22 cellular contexts compared by ENCODE assay signal in genomic region chr9:135017916-135018915, GRCh38.
A peak's percentile ranks its signal among the peaks of the same experiment; 100 is the strongest.
DNase-seq lines count a peak whose midpoint lies in the region; ATAC-seq lines count a peak whose summit lies in the region.
"Had no signal": no experiment of that assay in that cellular context is flagged by ENCODE, and none has a peak within 500 bp of the region (broad histone marks: within the 10 kb centered on the region; RNA-seq: fewer than 3 reads in every experiment).

No MANE protein-coding gene starts in this region.

- H3K36me3 ChIP-seq in GM23248 (ENCODE audit: low read depth): no peaks in the 10 kb centered on the region

- H3K4me1 ChIP-seq in GM23248 (ENCODE audit: insufficient read depth): no peaks in the 10 kb centered on the region

- no peaks in the 10 kb centered on the region for H3K79me2 ChIP-seq in GM23248 (ENCODE audit: insufficient read depth)

- peaks cover 6% of the 10 kb centered on the region for H3K27me3 Mint-ChIP-seq in activated naive CD8-positive, alpha-beta T cell treated with anti-CD3 and anti-CD28 coated beads, Interleukin-2, amount 50 U/mL, for 24 hours
- H3K27me3 Mint-ChIP-seq in activated naive CD8-positive, alpha-beta T cell treated with anti-CD3 and anti-CD28 coated beads for 36 hours: peaks cover 11% of the 10 kb centered on the region
- peaks cover 0 to 3% of the 10 kb centered on the region in 2 donors for H3K27me3 Mint-ChIP-seq in natural killer cell treated with Interleukin-12 subunit alpha and Interleukin-12 subunit beta and Interleukin-15 and Interleukin-18, amount 100 ng/mL, for 72 hours

- no peaks in the 10 kb centered on the region for H3K4me1 Mint-ChIP-seq in activated naive CD8-positive, alpha-beta T cell treated with anti-CD3 and anti-CD28 coated beads, Interleukin-2, amount 50 U/mL, for 24 hours
- H3K4me1 Mint-ChIP-seq in activated naive CD8-positive, alpha-beta T cell treated with anti-CD3 and anti-CD28 coated beads for 36 hours: no peaks in the 10 kb centered on the region
- H3K4me1 Mint-ChIP-seq in natural killer cell treated with Interleukin-12 subunit alpha and Interleukin-12 subunit beta and Interleukin-15 and Interleukin-18, amount 100 ng/mL, for 72 hours (ENCODE audit: low read depth in 2 of 2): peaks cover 0 to 5% of the 10 kb centered on the region in 2 donors
- H3K4me1 Mint-ChIP-seq: CD14-positive monocyte had no signal

- no peak overlapping the region for H3K4me2 ChIP-seq in GM23248 (ENCODE audit: unreplicated experiment)

- no peaks in the 10 kb centered on the region for H3K9me3 ChIP-seq in GM23248 (ENCODE audit: low read depth)

- in situ Hi-C loops in GM23248 (cut with MboI): no loop called here

- H3K9me2 ChIP-seq in GM23248 (ENCODE audit: insufficient read depth): no peaks in the 10 kb centered on the region

- ATAC-seq in activated naive CD8-positive, alpha-beta T cell treated with anti-CD3 and anti-CD28 coated beads, Interleukin-2, amount 50 U/mL, for 24 hours: peak; percentile 29
- ATAC-seq in natural killer cell treated with Interleukin-12 subunit alpha and Interleukin-12 subunit beta and Interleukin-15 and Interleukin-18, amount 100 ng/mL, for 72 hours: no peak
- ATAC-seq in GM19023 (IDR thresholded peaks at IDR 0.05; ENCODE audit: unreplicated experiment) (no peak), GM21529 (IDR thresholded peaks at IDR 0.05; ENCODE audit: unreplicated experiment) (no peak)
- ATAC-seq: SK-N-SH treated with all-trans-retinoic acid at 6 μM for 48 hours had no signal

- DNase-seq in activated naive CD8-positive, alpha-beta T cell treated with anti-CD3 and anti-CD28 coated beads, Interleukin-2, amount 50 U/mL, for 24 hours: no peak
- DNase-seq in activated naive CD8-positive, alpha-beta T cell treated with anti-CD3 and anti-CD28 coated beads for 36 hours: no peak
- peak; percentile 15 for DNase-seq in GM23248
- peak; percentile 19 for DNase-seq in NCI-H69 (lab: John Stamatoyannopoulos, UW)
- peak; percentile 54 for DNase-seq in natural killer cell treated with Interleukin-12 subunit alpha and Interleukin-12 subunit beta and Interleukin-15 and Interleukin-18, amount 100 ng/mL, for 72 hours (ENCODE audit: low spot score)
- no peak for DNase-seq in NCI-H2227 treated with DMSO at 0.1 percent for 48 hours (lab: John Stamatoyannopoulos, UW)
- DNase-seq: ACHN, DMS79, H9, IMR-90, NCI-H1092 treated with DMSO at 0.1 percent for 48 hours, NCI-H146, NCI-H2081 treated with DMSO at 0.1 percent for 48 hours, NCI-H510A, NCI-H774, OCI-M1, SIG-M5 had no signal

- peaks cover 7% of the 10 kb centered on the region for H3K27me3 ChIP-seq in GM23248 (replicated peaks; ENCODE audit: insufficient read depth)

- no peaks in the 10 kb centered on the region for H3F3A ChIP-seq in GM23248 (ENCODE audit: insufficient read depth)

- WGBS in GM23248 (ENCODE audit: low coverage in 1 of 2, low lambda C conversion rate in 2 of 2, missing lambda C conversion rate in 2 of 2), 2 experiments: 43 to 44% methylated on average over 12 to 17 of the region's 17 CpGs

- no peak overlapping the region for H3K27ac Mint-ChIP-seq in activated naive CD8-positive, alpha-beta T cell treated with anti-CD3 and anti-CD28 coated beads, Interleukin-2, amount 50 U/mL, for 24 hours
- H3K27ac Mint-ChIP-seq in activated naive CD8-positive, alpha-beta T cell treated with anti-CD3 and anti-CD28 coated beads for 36 hours: no peak overlapping the region
- no peak overlapping the region for H3K27ac Mint-ChIP-seq in natural killer cell treated with Interleukin-12 subunit alpha and Interleukin-12 subunit beta and Interleukin-15 and Interleukin-18, amount 100 ng/mL, for 72 hours
- H3K27ac Mint-ChIP-seq: H9 had no signal

- no peak overlapping the region for H2AFZ ChIP-seq in GM23248

- H3K9ac ChIP-seq in GM23248: no peak overlapping the region

- H3K4me3 Mint-ChIP-seq in activated naive CD8-positive, alpha-beta T cell treated with anti-CD3 and anti-CD28 coated beads, Interleukin-2, amount 50 U/mL, for 24 hours: no peak overlapping the region
- H3K4me3 Mint-ChIP-seq in activated naive CD8-positive, alpha-beta T cell treated with anti-CD3 and anti-CD28 coated beads for 36 hours: no peak overlapping the region
- H3K4me3 Mint-ChIP-seq in natural killer cell treated with Interleukin-12 subunit alpha and Interleukin-12 subunit beta and Interleukin-15 and Interleukin-18, amount 100 ng/mL, for 72 hours: no peak overlapping the region
- H3K4me3 Mint-ChIP-seq: CD14-positive monocyte, H9 had no signal

- no peaks in the 10 kb centered on the region for H3K9me3 Mint-ChIP-seq in activated naive CD8-positive, alpha-beta T cell treated with anti-CD3 and anti-CD28 coated beads, Interleukin-2, amount 50 U/mL, for 24 hours
- no peaks in the 10 kb centered on the region for H3K9me3 Mint-ChIP-seq in activated naive CD8-positive, alpha-beta T cell treated with anti-CD3 and anti-CD28 coated beads for 36 hours
- no peaks in the 10 kb centered on the region for H3K9me3 Mint-ChIP-seq in natural killer cell treated with Interleukin-12 subunit alpha and Interleukin-12 subunit beta and Interleukin-15 and Interleukin-18, amount 100 ng/mL, for 72 hours
- H3K9me3 Mint-ChIP-seq: H9 had no signal

- H3K36me3 Mint-ChIP-seq in activated naive CD8-positive, alpha-beta T cell treated with anti-CD3 and anti-CD28 coated beads, Interleukin-2, amount 50 U/mL, for 24 hours (ENCODE audit: low read depth): no peaks in the 10 kb centered on the region
- no peaks in the 10 kb centered on the region for H3K36me3 Mint-ChIP-seq in activated naive CD8-positive, alpha-beta T cell treated with anti-CD3 and anti-CD28 coated beads for 36 hours
- no peaks in the 10 kb centered on the region for H3K36me3 Mint-ChIP-seq in natural killer cell treated with Interleukin-12 subunit alpha and Interleukin-12 subunit beta and Interleukin-15 and Interleukin-18, amount 100 ng/mL, for 72 hours
- H3K36me3 Mint-ChIP-seq: CD14-positive monocyte had no signal

- no peaks in the 10 kb centered on the region for H4K20me1 ChIP-seq in GM23248 (ENCODE audit: insufficient read depth)

- no peak overlapping the region for H3K27ac ChIP-seq in GM23248
- H3K27ac ChIP-seq: HL-60 had no signal

- no peak overlapping the region for H3K4me3 ChIP-seq in GM23248

Comparison
In these comparisons a context has a peak if more than half of its experiments do, and no peak if none do; other contexts are left out.
1. DNase-seq: peak in GM23248 (single experiment), NCI-H69 (single experiment) and natural killer cell treated with Interleukin-12 subunit alpha and Interleukin-12 subunit beta and Interleukin-15 and Interleukin-18, amount 100 ng/mL, for 72 hours (single experiment); none in activated naive CD8-positive, alpha-beta T cell treated with anti-CD3 and anti-CD28 coated beads, Interleukin-2, amount 50 U/mL, for 24 hours (single experiment), activated naive CD8-positive, alpha-beta T cell treated with anti-CD3 and anti-CD28 coated beads for 36 hours (single experiment) and NCI-H2227 treated with DMSO at 0.1 percent for 48 hours (single experiment).